7 cellular contexts compared by ENCODE assay signal in the genomic region with DNA sequence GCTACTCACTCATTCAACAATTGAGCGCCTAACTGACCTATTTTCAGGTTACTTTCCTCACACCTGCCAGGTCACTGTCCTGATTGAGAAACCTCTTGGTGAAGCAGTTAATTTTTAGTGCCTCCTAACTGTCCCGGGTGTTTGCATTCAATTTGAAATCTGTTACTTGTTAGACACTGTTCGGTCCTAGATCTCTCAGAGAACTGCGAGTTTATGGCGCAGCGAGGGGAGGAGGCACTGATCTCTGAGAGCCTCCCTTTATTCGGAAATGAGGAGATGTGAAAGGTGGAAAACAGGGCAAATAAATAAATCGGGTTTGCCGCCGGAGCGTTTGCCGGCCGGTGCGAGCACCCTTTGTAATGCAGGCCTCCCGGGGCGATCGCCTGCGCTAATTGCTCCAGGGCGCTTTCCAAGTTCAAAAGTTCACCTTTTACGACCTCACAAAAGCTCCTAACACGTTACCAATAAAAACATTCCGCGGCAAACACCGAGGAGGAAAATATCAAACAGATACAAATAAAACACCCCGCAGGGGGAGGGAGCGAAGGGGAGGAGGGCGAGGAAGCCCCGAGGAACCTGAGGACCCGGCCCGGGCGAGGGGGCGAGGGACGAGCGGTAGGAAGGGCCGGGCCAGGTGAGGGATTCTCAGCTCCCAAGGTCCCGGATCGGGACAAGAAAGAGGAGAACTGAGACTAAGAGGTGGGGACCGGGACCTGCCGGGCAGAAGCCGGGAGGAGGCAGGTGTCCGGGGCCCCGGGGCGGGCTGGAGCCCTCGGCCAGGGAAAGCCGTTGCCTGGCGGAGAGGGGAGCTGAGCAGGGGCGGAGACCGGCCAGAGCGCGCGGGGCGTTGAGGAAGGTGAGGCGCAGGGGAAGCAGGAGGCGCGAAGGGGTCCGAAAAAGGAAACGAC. TPM values are rescaled to one million over a fixed set of nuclear protein-coding genes. Genes with fewer than 3 reads are reported as not detected.
A peak's percentile ranks its signal among the peaks of the same experiment; 100 is the strongest.
DNase-seq lines count a peak whose midpoint lies in the region; ATAC-seq, FAIRE-seq and TF ChIP-seq lines count a peak whose summit lies in the region.

No MANE protein-coding gene starts in this region.

- H3K36me3 Mint-ChIP-seq in brain, result no peaks in the 10 kb centered on the region

- H3K27ac ChIP-seq in GM23248 (no peak overlapping the region), HepG2 (ENCODE audit: extremely low read length, insufficient read depth, low read length) (peak overlapping the region; percentile 81), testis (peak overlapping the region; percentile 88 to 96)

- BruUV-seq in HepG2 (replicated peaks; lab: Mats Ljungman, UMichigan), result no TSS peak

- intact Hi-C loops in HepG2 (cut with micrococcal nuclease; ENCODE audit: unreplicated experiment), result loop anchor here (10.0 kb wide), 2 partner anchors 375 to 605 kb away; a partner anchor contains a TSS
- intact Hi-C loops in testis (cut with DNase I; ENCODE audit: low total_unique reads), result loop anchor here (10.0 kb wide), 1 partner anchor 375 kb away; a partner anchor contains a TSS

- FAIRE-seq in HepG2 (lab: Jason Lieb, UNC), result peak; percentile 67

- H3K36me3 ChIP-seq in GM23248 (ENCODE audit: low read depth), result no peaks in the 10 kb centered on the region
- no peaks in the 10 kb centered on the region for H3K36me3 ChIP-seq in HepG2 (replicated peaks in 1 of 2; ENCODE audit: control insufficient read depth in 1 of 2, insufficient read depth in 2 of 2, low read length in 2 of 2)
- no peaks in the 10 kb centered on the region for H3K36me3 ChIP-seq in testis (ENCODE audit: low read depth, missing control alignments)

- TF ChIP-seq CTCF in brain (conservative IDR thresholded peaks at IDR 0.05), result no peak
- no peak for TF ChIP-seq CTCF in HepG2 (CRISPR knock-in tag; IDR thresholded peaks at IDR 0.05)
- TF ChIP-seq CTCF in testis (IDR thresholded peaks at IDR 0.05), result no peak

- H3K27me3 ChIP-seq in GM23248 (replicated peaks; ENCODE audit: insufficient read depth) (peaks cover 56% of the 10 kb centered on the region), HepG2 (ENCODE audit: control insufficient read depth in 1 of 2, insufficient read depth in 2 of 2, low read length in 2 of 2) (no peaks in the 10 kb centered on the region; a peak in 1 of 5 replicates), testis (no peaks in the 10 kb centered on the region)

- peaks cover 83% of the 10 kb centered on the region for H3K27me3 Mint-ChIP-seq in brain

- H3K9me3 Mint-ChIP-seq in brain, result peaks cover 0 to 4% (median 0%) of the 10 kb centered on the region in 5 experiments

- H3K9ac ChIP-seq in GM23248 (no peak overlapping the region), HepG2 (ENCODE audit: insufficient read depth, low read depth, low read length) (peak overlapping the region; percentile 80)

- 6 to 7% methylated on average over 40 to 57 of the region's 57 CpGs for WGBS in GM23248 (ENCODE audit: low coverage in 1 of 2, low lambda C conversion rate in 2 of 2, missing lambda C conversion rate in 2 of 2), 2 experiments
- under 1% methylated on average over 57 of the region's 57 CpGs for WGBS in HepG2 (ENCODE audit: low lambda C conversion rate)
- WGBS in testis, 2 donors, result 6 to 7% methylated on average over 57 of the region's 57 CpGs

- H3K4me2 ChIP-seq in GM23248 (ENCODE audit: unreplicated experiment), result no peak overlapping the region
- H3K4me2 ChIP-seq in HepG2 (ENCODE audit: low read depth, low read length), result peak overlapping the region; percentile 80

- H3K4me3 ChIP-seq in GM23248 (peak overlapping the region; percentile 15; the same call in 1 of the 2 replicates), HepG2 (replicated peaks in 1 of 3; ENCODE audit: insufficient read depth in 1 of 3, low read depth in 2 of 3, low read length in 3 of 3) (peak overlapping the region; percentile 93 to 96 (median 95)), testis (peak overlapping the region; percentile 88 to 97)

- H4K20me1 ChIP-seq in GM23248 (ENCODE audit: insufficient read depth) (no peaks in the 10 kb centered on the region), HepG2 (ENCODE audit: insufficient read depth, low read length) (peaks cover 21% of the 10 kb centered on the region; the same call in 1 of the 2 replicates)

- H3K9me3 ChIP-seq in GM23248 (ENCODE audit: low read depth) (no peaks in the 10 kb centered on the region), HepG2 (ENCODE audit: low read length) (no peaks in the 10 kb centered on the region), testis (no peaks in the 10 kb centered on the region)

- CTCF ChIA-PET in HepG2 (lab: Yijun Ruan, JAX; ENCODE audit: low intra/inter-chr PET ratio, low total read pairs), result no interaction called here

- POLR2A ChIA-PET in HepG2 (lab: Yijun Ruan, JAX), result interaction anchor here (0.7 to 5.4 kb wide), 12 partner anchors 8 to 471 kb away, joined by 3 to 39 read pairs (median 4); a partner anchor contains a TSS

- no peak for DNase-seq in GM23248
- DNase-seq in NCI-H748 (lab: John Stamatoyannopoulos, UW; ENCODE audit: unreplicated experiment), result peak; percentile 52
- peak; percentile 51 for DNase-seq in HepG2 (ENCODE audit: low spot score)
- DNase-seq in testis, result peak; percentile 30
- no peak for DNase-seq in SIG-M5 treated with dmso at 0.1 percent for 504 hours (lab: John Stamatoyannopoulos, UW; ENCODE audit: unreplicated experiment)

- peaks cover 54% of the 10 kb centered on the region for H3K4me1 Mint-ChIP-seq in brain

- TF ChIP-seq RAD21 in HepG2 (CRISPR knock-in tag; IDR thresholded peaks at IDR 0.05), result no peak

- peak in 1 of 2 experiments; percentile 3; a peak in 1 of 4 replicates for TF ChIP-seq EP300 in HepG2 (IDR thresholded peaks at IDR 0.05; ENCODE audit: low read depth in 2 of 2, low read length in 2 of 2)
- no peak for TF ChIP-seq EP300 in HepG2 (CRISPR knock-in tag; IDR thresholded peaks at IDR 0.05; ENCODE audit: borderline replicate concordance)

- no peak overlapping the region for H2AFZ ChIP-seq in GM23248
- H2AFZ ChIP-seq in HepG2 (ENCODE audit: low read length), result no peak overlapping the region

- in situ Hi-C loops in GM23248 (cut with MboI) (loop anchor here (5.0 kb wide), 1 partner anchor 83 kb away; a partner anchor contains a TSS), HepG2 (cut with HindIII; ENCODE audit: extremely low pct_ligation_motif_present, low pct_unique_long_range_greater_than_20kb) (loop anchor here (5.0 to 10.0 kb wide), 2 partner anchors 83 to 605 kb away; a partner anchor contains a TSS)

- H3F3A ChIP-seq in GM23248 (ENCODE audit: insufficient read depth), result no peaks in the 10 kb centered on the region; the same call in 1 of the 2 replicates

- peak overlapping the region; percentile 84 to 97 (median 97) for H3K4me3 Mint-ChIP-seq in brain

- no peak for TF ChIP-seq POLR2A in HepG2 (IDR thresholded peaks at IDR 0.05; ENCODE audit: insufficient read depth in 1 of 2, low read depth in 2 of 2, low read length in 2 of 2)
- TF ChIP-seq POLR2A in testis (IDR thresholded peaks at IDR 0.05), result no peak

- H3K4me1 ChIP-seq in GM23248 (ENCODE audit: insufficient read depth) (no peaks in the 10 kb centered on the region), HepG2 (ENCODE audit: insufficient read depth, low read length) (peaks cover 49% of the 10 kb centered on the region), testis (peaks cover 16% of the 10 kb centered on the region)

- peak overlapping the region in 4 of 5 experiments; percentile 73 to 80 (median 76) for H3K27ac Mint-ChIP-seq in brain

- no peaks in the 10 kb centered on the region for H3K79me2 ChIP-seq in GM23248 (ENCODE audit: insufficient read depth)
- peaks cover 57% of the 10 kb centered on the region for H3K79me2 ChIP-seq in HepG2 (ENCODE audit: insufficient read depth, low read length)

- no peaks in the 10 kb centered on the region for H3K9me2 ChIP-seq in GM23248 (ENCODE audit: insufficient read depth)

- ATAC-seq in HepG2 (peak; percentile 41), HG02981 (IDR thresholded peaks at IDR 0.05; ENCODE audit: unreplicated experiment) (no peak)

RNA-seq across cellular contexts. Expression of a gene that starts 1.4 kb away (rescaled TPM):
- not detected in 2 replicates for total RNA-seq in GM23248 (2014; rRNA removed; shearing (Covaris generic))
- polyA plus RNA-seq in GM23248 (2016; fragmentation: Nextera tagmentation; extraction: Ambion mirVana) (0.06 and 0.16 TPM in 2 replicates), brain (ENCODE audit: insufficient read depth, low read depth, low replicate concordance) (0.53 TPM), HepG2 (2011; rRNA removed) (19.7 and 28.1 TPM in 2 replicates), testis (ENCODE audit: insufficient read depth, low read depth, low replicate concordance) (54.6 TPM)
- total RNA-seq in HepG2 (2016; rRNA removed; fragmentation: Illumina TruSeq; extraction: Trizol) (31.5 and 50.9 TPM in 2 replicates), testis (100 to 1,000 TPM in 1 of 2 donors, 10 to 100 TPM in 1; 92.1 to 100 TPM)
- 10.7 and 12.1 TPM in 2 replicates for total RNA-seq in HepG2 (2016; cell fraction: cytosol; rRNA removed; fragmentation: Illumina TruSeq; extraction: Trizol; ENCODE audit: low read depth)
- 28.3 and 52.2 TPM in 2 replicates for total RNA-seq in HepG2 (2016; cell fraction: insoluble cytoplasmic fraction; rRNA removed; fragmentation: Illumina TruSeq; extraction: Trizol)
- total RNA-seq in HepG2 (2016; cell fraction: membrane; rRNA removed; fragmentation: Illumina TruSeq; extraction: Trizol), result 36.7 and 36.8 TPM in 2 replicates
- total RNA-seq in HepG2 (2016; cell fraction: nucleus; rRNA removed; fragmentation: Illumina TruSeq; extraction: Trizol), result 24.3 and 28.3 TPM in 2 replicates
- 15.0 and 17.4 TPM in 2 replicates for polyA plus RNA-seq in HepG2 (2011; cell fraction: cytosol; rRNA removed)
- polyA plus RNA-seq in HepG2 (2011; cell fraction: nucleus; rRNA removed), result 18.1 and 19.3 TPM in 2 replicates
- 12.1 and 12.8 TPM in 2 replicates for polyA plus RNA-seq in HepG2 (2012)
- polyA plus RNA-seq in HepG2 (2016; cell fraction: cytosol; fragmentation: Illumina TruSeq; extraction: Trizol; ENCODE audit: low read depth), result 4.2 and 4.9 TPM in 2 replicates
- polyA plus RNA-seq in HepG2 (2016; cell fraction: insoluble cytoplasmic fraction; fragmentation: Illumina TruSeq; extraction: Trizol; ENCODE audit: low read depth), result 20.4 and 24.5 TPM in 2 replicates
- 8.8 and 10.3 TPM in 2 replicates for polyA plus RNA-seq in HepG2 (2016; cell fraction: membrane; fragmentation: Illumina TruSeq; extraction: Trizol; ENCODE audit: low read depth)
- 21.9 and 25.3 TPM in 2 replicates for polyA plus RNA-seq in HepG2 (2016; cell fraction: nucleus; fragmentation: Illumina TruSeq; extraction: Trizol; ENCODE audit: insufficient read depth, low read depth)
- 13.7 and 123 TPM in 2 replicates for polyA minus RNA-seq in HepG2 (2011; rRNA and poly(A)+ RNA removed; ENCODE audit: low replicate concordance)
- 35.0 and 40.7 TPM in 2 replicates for polyA minus RNA-seq in HepG2 (2011; cell fraction: cytosol; rRNA and poly(A)+ RNA removed)
- 26.1 and 27.2 TPM in 2 replicates for polyA minus RNA-seq in HepG2 (2011; cell fraction: nucleus; rRNA and poly(A)+ RNA removed)

RNA-seq across cellular contexts. Expression of a gene that starts 7.2 kb away (rescaled TPM):
- 0.11 and 0.38 TPM in 2 replicates for total RNA-seq in GM23248 (2014; rRNA removed; shearing (Covaris generic))
- polyA plus RNA-seq in GM23248 (2016; fragmentation: Nextera tagmentation; extraction: Ambion mirVana), result 0.08 and 0.14 TPM in 2 replicates
- 6.3 TPM for polyA plus RNA-seq in brain (ENCODE audit: insufficient read depth, low read depth, low replicate concordance)
- total RNA-seq in HepG2 (2016; rRNA removed; fragmentation: Illumina TruSeq; extraction: Trizol), result 0.02 TPM in 1 of 2 replicates, not detected in the other
- total RNA-seq in HepG2 (2016; cell fraction: cytosol; rRNA removed; fragmentation: Illumina TruSeq; extraction: Trizol; ENCODE audit: low read depth), result under 0.01 and 0.09 TPM in 2 replicates
- total RNA-seq in HepG2 (2016; cell fraction: insoluble cytoplasmic fraction; rRNA removed; fragmentation: Illumina TruSeq; extraction: Trizol), result 0.02 TPM in 1 of 2 replicates, not detected in the other
- 0.03 TPM in 2 replicates for total RNA-seq in HepG2 (2016; cell fraction: membrane; rRNA removed; fragmentation: Illumina TruSeq; extraction: Trizol)
- 0.06 and 0.09 TPM in 2 replicates for total RNA-seq in HepG2 (2016; cell fraction: nucleus; rRNA removed; fragmentation: Illumina TruSeq; extraction: Trizol)
- 0.01 and 0.04 TPM in 2 replicates for polyA plus RNA-seq in HepG2 (2011; rRNA removed)
- 0.03 and 0.04 TPM in 2 replicates for polyA plus RNA-seq in HepG2 (2011; cell fraction: cytosol; rRNA removed)
- polyA plus RNA-seq in HepG2 (2011; cell fraction: nucleus; rRNA removed), result 0.02 and 0.05 TPM in 2 replicates
- 0.01 TPM in 1 of 2 replicates, not detected in the other for polyA plus RNA-seq in HepG2 (2012)
- polyA plus RNA-seq in HepG2 (2016; cell fraction: cytosol; fragmentation: Illumina TruSeq; extraction: Trizol; ENCODE audit: low read depth), result not detected in 2 replicates
- 0.03 TPM in 1 of 2 replicates, not detected in the other for polyA plus RNA-seq in HepG2 (2016; cell fraction: insoluble cytoplasmic fraction; fragmentation: Illumina TruSeq; extraction: Trizol; ENCODE audit: low read depth)
- polyA plus RNA-seq in HepG2 (2016; cell fraction: membrane; fragmentation: Illumina TruSeq; extraction: Trizol; ENCODE audit: low read depth), result not detected in 2 replicates
- 0.07 TPM in 1 of 2 replicates, not detected in the other for polyA plus RNA-seq in HepG2 (2016; cell fraction: nucleus; fragmentation: Illumina TruSeq; extraction: Trizol; ENCODE audit: insufficient read depth, low read depth)
- 0.08 and 2.8 TPM in 2 replicates for polyA minus RNA-seq in HepG2 (2011; rRNA and poly(A)+ RNA removed; ENCODE audit: low replicate concordance)
- 0.09 and 0.30 TPM in 2 replicates for polyA minus RNA-seq in HepG2 (2011; cell fraction: cytosol; rRNA and poly(A)+ RNA removed)
- 0.12 and 0.26 TPM in 2 replicates for polyA minus RNA-seq in HepG2 (2011; cell fraction: nucleus; rRNA and poly(A)+ RNA removed)
- 1 to 10 TPM; 2.6 to 5.2 TPM for total RNA-seq in testis
- 4.0 TPM for polyA plus RNA-seq in testis (ENCODE audit: insufficient read depth, low read depth, low replicate concordance)

Comparison
In these comparisons a context has a peak if more than half of its experiments do, and no peak if none do; other contexts are left out.
1. DNase-seq: peak in NCI-H748 (single experiment), HepG2 (single experiment) and testis (single experiment); none in GM23248 (single experiment) and SIG-M5 treated with dmso at 0.1 percent for 504 hours (single experiment).
2. H3K4me3 ChIP-seq: peak in every context shown above with its lines; median percentile 95 in HepG2; 92 in testis; 15 in GM23248.